ENCODE assay signal across 1 cellular context in genomic region chr7:6268023-6268908, GRCh38.
TF ChIP-seq lines count a peak whose summit lies in the region.

No MANE protein-coding gene starts in this region.

TF ChIP-seq in GM23338, 12 proteins besides CTCF, POLR2A, EP300 and RAD21:
- TF ChIP-seq REST (IDR thresholded peaks at IDR 0.05; ENCODE audit: unreplicated experiment) = no peak
- TF ChIP-seq JUNB (IDR thresholded peaks at IDR 0.05; ENCODE audit: unreplicated experiment) = no peak
- TF ChIP-seq POLR2AphosphoS5 (IDR thresholded peaks at IDR 0.05; ENCODE audit: low read depth) = no peak
- no peak for TF ChIP-seq NANOG (IDR thresholded peaks at IDR 0.05; ENCODE audit: borderline replicate concordance)
- TF ChIP-seq ZNF114 (CRISPR knock-in tag; IDR thresholded peaks at IDR 0.05) = no peak
- TF ChIP-seq EZH2phosphoT487 (IDR thresholded peaks at IDR 0.05; ENCODE audit: unreplicated experiment) = no peak
- no peak for TF ChIP-seq CREB1 (CRISPR knock-in tag; IDR thresholded peaks at IDR 0.05; ENCODE audit: low read depth)
- TF ChIP-seq, protein P1, sequence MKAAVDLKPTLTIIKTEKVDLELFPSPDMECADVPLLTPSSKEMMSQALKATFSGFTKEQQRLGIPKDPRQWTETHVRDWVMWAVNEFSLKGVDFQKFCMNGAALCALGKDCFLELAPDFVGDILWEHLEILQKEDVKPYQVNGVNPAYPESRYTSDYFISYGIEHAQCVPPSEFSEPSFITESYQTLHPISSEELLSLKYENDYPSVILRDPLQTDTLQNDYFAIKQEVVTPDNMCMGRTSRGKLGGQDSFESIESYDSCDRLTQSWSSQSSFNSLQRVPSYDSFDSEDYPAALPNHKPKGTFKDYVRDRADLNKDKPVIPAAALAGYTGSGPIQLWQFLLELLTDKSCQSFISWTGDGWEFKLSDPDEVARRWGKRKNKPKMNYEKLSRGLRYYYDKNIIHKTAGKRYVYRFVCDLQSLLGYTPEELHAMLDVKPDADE (IDR thresholded peaks at IDR 0.05) = no peak
- TF ChIP-seq, protein P2, sequence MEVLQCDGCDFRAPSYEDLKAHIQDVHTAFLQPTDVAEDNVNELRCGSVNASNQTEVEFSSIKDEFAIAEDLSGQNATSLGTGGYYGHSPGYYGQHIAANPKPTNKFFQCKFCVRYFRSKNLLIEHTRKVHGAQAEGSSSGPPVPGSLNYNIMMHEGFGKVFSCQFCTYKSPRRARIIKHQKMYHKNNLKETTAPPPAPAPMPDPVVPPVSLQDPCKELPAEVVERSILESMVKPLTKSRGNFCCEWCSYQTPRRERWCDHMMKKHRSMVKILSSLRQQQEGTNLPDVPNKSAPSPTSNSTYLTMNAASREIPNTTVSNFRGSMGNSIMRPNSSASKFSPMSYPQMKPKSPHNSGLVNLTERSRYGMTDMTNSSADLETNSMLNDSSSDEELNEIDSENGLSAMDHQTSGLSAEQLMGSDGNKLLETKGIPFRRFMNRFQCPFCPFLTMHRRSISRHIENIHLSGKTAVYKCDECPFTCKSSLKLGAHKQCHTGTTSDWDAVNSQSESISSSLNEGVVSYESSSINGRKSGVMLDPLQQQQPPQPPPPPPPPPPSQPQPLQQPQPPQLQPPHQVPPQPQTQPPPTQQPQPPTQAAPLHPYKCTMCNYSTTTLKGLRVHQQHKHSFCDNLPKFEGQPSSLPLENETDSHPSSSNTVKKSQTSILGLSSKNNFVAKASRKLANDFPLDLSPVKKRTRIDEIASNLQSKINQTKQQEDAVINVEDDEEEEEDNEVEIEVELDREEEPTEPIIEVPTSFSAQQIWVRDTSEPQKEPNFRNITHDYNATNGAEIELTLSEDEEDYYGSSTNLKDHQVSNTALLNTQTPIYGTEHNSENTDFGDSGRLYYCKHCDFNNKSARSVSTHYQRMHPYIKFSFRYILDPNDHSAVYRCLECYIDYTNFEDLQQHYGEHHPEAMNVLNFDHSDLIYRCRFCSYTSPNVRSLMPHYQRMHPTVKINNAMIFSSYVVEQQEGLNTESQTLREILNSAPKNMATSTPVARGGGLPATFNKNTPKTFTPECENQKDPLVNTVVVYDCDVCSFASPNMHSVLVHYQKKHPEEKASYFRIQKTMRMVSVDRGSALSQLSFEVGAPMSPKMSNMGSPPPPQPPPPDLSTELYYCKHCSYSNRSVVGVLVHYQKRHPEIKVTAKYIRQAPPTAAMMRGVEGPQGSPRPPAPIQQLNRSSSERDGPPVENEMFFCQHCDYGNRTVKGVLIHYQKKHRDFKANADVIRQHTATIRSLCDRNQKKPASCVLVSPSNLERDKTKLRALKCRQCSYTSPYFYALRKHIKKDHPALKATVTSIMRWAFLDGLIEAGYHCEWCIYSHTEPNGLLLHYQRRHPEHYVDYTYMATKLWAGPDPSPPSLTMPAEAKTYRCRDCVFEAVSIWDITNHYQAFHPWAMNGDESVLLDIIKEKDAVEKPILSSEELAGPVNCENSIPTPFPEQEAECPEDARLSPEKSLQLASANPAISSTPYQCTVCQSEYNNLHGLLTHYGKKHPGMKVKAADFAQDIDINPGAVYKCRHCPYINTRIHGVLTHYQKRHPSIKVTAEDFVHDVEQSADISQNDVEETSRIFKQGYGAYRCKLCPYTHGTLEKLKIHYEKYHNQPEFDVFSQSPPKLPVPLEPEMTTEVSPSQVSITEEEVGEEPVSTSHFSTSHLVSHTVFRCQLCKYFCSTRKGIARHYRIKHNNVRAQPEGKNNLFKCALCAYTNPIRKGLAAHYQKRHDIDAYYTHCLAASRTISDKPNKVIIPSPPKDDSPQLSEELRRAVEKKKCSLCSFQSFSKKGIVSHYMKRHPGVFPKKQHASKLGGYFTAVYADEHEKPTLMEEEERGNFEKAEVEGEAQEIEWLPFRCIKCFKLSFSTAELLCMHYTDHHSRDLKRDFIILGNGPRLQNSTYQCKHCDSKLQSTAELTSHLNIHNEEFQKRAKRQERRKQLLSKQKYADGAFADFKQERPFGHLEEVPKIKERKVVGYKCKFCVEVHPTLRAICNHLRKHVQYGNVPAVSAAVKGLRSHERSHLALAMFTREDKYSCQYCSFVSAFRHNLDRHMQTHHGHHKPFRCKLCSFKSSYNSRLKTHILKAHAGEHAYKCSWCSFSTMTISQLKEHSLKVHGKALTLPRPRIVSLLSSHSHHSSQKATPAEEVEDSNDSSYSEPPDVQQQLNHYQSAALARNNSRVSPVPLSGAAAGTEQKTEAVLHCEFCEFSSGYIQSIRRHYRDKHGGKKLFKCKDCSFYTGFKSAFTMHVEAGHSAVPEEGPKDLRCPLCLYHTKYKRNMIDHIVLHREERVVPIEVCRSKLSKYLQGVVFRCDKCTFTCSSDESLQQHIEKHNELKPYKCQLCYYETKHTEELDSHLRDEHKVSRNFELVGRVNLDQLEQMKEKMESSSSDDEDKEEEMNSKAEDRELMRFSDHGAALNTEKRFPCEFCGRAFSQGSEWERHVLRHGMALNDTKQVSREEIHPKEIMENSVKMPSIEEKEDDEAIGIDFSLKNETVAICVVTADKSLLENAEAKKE (CRISPR knock-in tag; IDR thresholded peaks at IDR 0.05) = no peak
- TF ChIP-seq ZNF331 (CRISPR knock-in tag; IDR thresholded peaks at IDR 0.05; ENCODE audit: low read depth) = no peak
- no peak for TF ChIP-seq STAT1 (IDR thresholded peaks at IDR 0.05; ENCODE audit: unreplicated experiment)
- no peak for TF ChIP-seq EZH2 (IDR thresholded peaks at IDR 0.05; ENCODE audit: low read depth, unreplicated experiment)
